ENCODE assay signal across 24 cellular contexts in the genomic region with DNA sequence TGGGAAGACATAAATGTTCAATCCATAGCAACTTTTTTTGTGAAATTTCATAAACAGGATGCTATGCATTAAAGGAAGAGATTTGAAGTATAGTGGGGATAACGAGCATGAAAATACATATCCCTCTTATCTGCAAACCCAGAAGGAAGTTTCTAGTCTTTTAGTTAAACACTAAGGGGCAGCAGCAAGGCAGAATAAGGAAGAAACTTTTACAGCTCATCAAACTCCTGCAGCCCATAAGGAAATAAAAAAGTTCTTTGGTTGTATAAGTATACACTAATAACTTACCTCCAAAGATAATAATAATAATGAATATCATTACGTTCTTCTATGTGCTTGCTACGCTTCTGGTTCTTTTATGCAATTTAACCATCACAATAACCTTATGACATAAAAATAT.
DNase-seq lines count a peak whose midpoint lies in the region; ATAC-seq, FAIRE-seq and TF ChIP-seq lines count a peak whose summit lies in the region.
"Had no signal": no experiment of that assay in that cellular context is flagged by ENCODE, and none has a peak within 500 bp of the region (broad histone marks: within the 10 kb centered on the region; RNA-seq: fewer than 3 reads in every experiment).

No MANE protein-coding gene starts in this region.

- H2AFZ ChIP-seq in Loucy (ENCODE audit: low read length): no peak overlapping the region
- no peak overlapping the region for H2AFZ ChIP-seq in GM12878 (ENCODE audit: control insufficient read depth, low read depth, low read length)
- no peak overlapping the region for H2AFZ ChIP-seq in neuronal stem cell (ENCODE audit: low read length)

- no peaks in the 10 kb centered on the region for H3K79me2 ChIP-seq in Loucy (ENCODE audit: insufficient read depth, low read length)
- H3K79me2 ChIP-seq in GM12878 (ENCODE audit: control insufficient read depth, insufficient read depth, low read length): no peaks in the 10 kb centered on the region

- H3K79me1 ChIP-seq in neuronal stem cell (ENCODE audit: low read depth, low read length): no peaks in the 10 kb centered on the region

- H3K27ac Mint-ChIP-seq in osteocyte (ENCODE audit: unreplicated experiment) (peak overlapping the region; percentile 54), nephron progenitor cell (no peak overlapping the region)
- H3K27ac Mint-ChIP-seq: CD8-positive, alpha-beta T cell had no signal

- H3K9me3 Mint-ChIP-seq in osteocyte (ENCODE audit: unreplicated experiment) (peaks cover 9% of the 10 kb centered on the region), nephron progenitor cell (no peaks in the 10 kb centered on the region)
- H3K9me3 Mint-ChIP-seq: CD8-positive, alpha-beta T cell had no signal

- H3K27me3 Mint-ChIP-seq in osteocyte (ENCODE audit: unreplicated experiment) (no peaks in the 10 kb centered on the region), nephron progenitor cell (ENCODE audit: low read depth, poor library complexity) (no peaks in the 10 kb centered on the region)

- H4K91ac ChIP-seq in neuronal stem cell (ENCODE audit: low read depth, low read length, poor library complexity): no peak overlapping the region

- H3K27me3 ChIP-seq in Loucy (ENCODE audit: insufficient read depth, low read length, poor library complexity, severe bottlenecking): no peaks in the 10 kb centered on the region
- H3K27me3 ChIP-seq in GM12878 (replicated peaks in 1 of 2; ENCODE audit: control insufficient read depth in 2 of 2, insufficient read depth in 2 of 2, low read length in 1 of 2): no peaks in the 10 kb centered on the region
- no peaks in the 10 kb centered on the region for H3K27me3 ChIP-seq in neuronal stem cell (ENCODE audit: control insufficient read depth in 3 of 3, insufficient read depth in 3 of 3, low read depth in 1 of 3, low read length in 3 of 3)
- H3K27me3 ChIP-seq: MG63 had no signal

- TF ChIP-seq CTCF in Loucy (conservative IDR thresholded peaks at IDR 0.05; ENCODE audit: low read length) (peak; percentile 22; the same call in 1 of the 2 replicates), GM12878 (IDR thresholded peaks at IDR 0.05 in 2 of 3, conservative IDR thresholded peaks at IDR 0.05 in 1 of 3; ENCODE audit: control insufficient read depth in 2 of 3, extremely low read depth in 1 of 3, insufficient read depth in 1 of 3, low read depth in 3 of 3, low read length in 3 of 3) (no peak), osteocyte (IDR thresholded peaks at IDR 0.05) (no peak), nephron progenitor cell (IDR thresholded peaks at IDR 0.05) (no peak)

- intact Hi-C loops in GM12878 (cut with micrococcal nuclease; ENCODE audit: unreplicated experiment): no loop called here

- H4K8ac ChIP-seq in neuronal stem cell (ENCODE audit: low read depth, low read length): no peak overlapping the region

- H2BK15ac ChIP-seq in neuronal stem cell (ENCODE audit: low read length): no peak overlapping the region

- DNase-seq in OCI-M1 (lab: John Stamatoyannopoulos, UW) (peak; percentile 78), GM12878 (ENCODE audit: low read depth, low spot score) (no peak), osteocyte (ENCODE audit: extremely low spot score, unreplicated experiment) (no peak), nephron progenitor cell (no peak), neuronal stem cell (ENCODE audit: low spot score) (no peak)
- DNase-seq: C1 segment of cervical spinal cord; CD8-positive, alpha-beta T cell; DMS 273 treated with DMSO at 0.1 percent for 48 hours; DMS79; MG63; NCI-H1092; NCI-H1417 treated with DMSO at 0.1 percent for 48 hours; NCI-H1694 treated with DMSO at 0.1 percent for 48 hours; NCI-H2081; NCI-H2171; NCI-H524 treated with DMSO at 0.1 percent for 48 hours; NCI-H774; SHP77; T-helper 1 cell had no signal

- H2BK12ac ChIP-seq in neuronal stem cell (ENCODE audit: low read length): no peak overlapping the region

- no peak for TF ChIP-seq POLR2A in GM12878 (IDR thresholded peaks at IDR 0.05; ENCODE audit: low read depth, low read length)

- CTCF ChIA-PET in GM12878 (lab: Yijun Ruan, JAX): interaction anchor here (1.7 to 2.4 kb wide), 2 partner anchors 16 to 70 kb away, joined by 4 to 8 read pairs; no protein-coding TSS in a partner anchor

- BruUV-seq in GM12878 (replicated peaks; lab: Mats Ljungman, UMichigan): no TSS peak

- WGBS in GM12878 (ENCODE audit: insufficient coverage, insufficient replicate concordance, low lambda C conversion rate, missing lambda C conversion rate): 99% methylated on average over 3 of the region's 3 CpGs
- no CpG with 5 or more reads among the region's 3 CpGs for WGBS in neuronal stem cell (ENCODE audit: extremely low coverage in 2 of 2, insufficient read length in 2 of 2, insufficient replicate concordance in 1 of 2), 2 donors

- H3K4me3 Mint-ChIP-seq in osteocyte (ENCODE audit: unreplicated experiment) (no peak overlapping the region), nephron progenitor cell (no peak overlapping the region)
- H3K4me3 Mint-ChIP-seq: CD8-positive, alpha-beta T cell had no signal

- H3K9me3 ChIP-seq in Loucy (ENCODE audit: insufficient read depth, low read depth, low read length) (no peaks in the 10 kb centered on the region), GM12878 (replicated peaks; ENCODE audit: control insufficient read depth, insufficient read depth, low read length) (no peaks in the 10 kb centered on the region), neuronal stem cell (replicated peaks in 1 of 2; ENCODE audit: control insufficient read depth in 2 of 2, insufficient read depth in 1 of 2, low read depth in 1 of 2, low read length in 2 of 2) (no peaks in the 10 kb centered on the region)
- H3K9me3 ChIP-seq: MG63 had no signal

- H3K27ac ChIP-seq in GM12878 (ENCODE audit: control insufficient read depth, insufficient read depth) (no peak overlapping the region), neuronal stem cell (replicated peaks; ENCODE audit: low read length) (no peak overlapping the region)
- H3K27ac ChIP-seq: RWPE1 had no signal

- no peak overlapping the region for H2AK5ac ChIP-seq in neuronal stem cell (ENCODE audit: low read depth, low read length)

- RAD21 ChIA-PET in GM12878 (lab: Charles Lee; ENCODE audit: unreplicated experiment): interaction anchor here (1.0 to 1.5 kb wide), 2 partner anchors 20 to 213 kb away, joined by 3 read pairs; no protein-coding TSS in a partner anchor

- H4K20me1 ChIP-seq in Loucy (ENCODE audit: insufficient read depth, low read length, poor library complexity, severe bottlenecking) (no peaks in the 10 kb centered on the region), GM12878 (ENCODE audit: control insufficient read depth, insufficient read depth) (no peaks in the 10 kb centered on the region)

- H3K4me3 ChIP-seq in Loucy (ENCODE audit: low read length, poor library complexity, severe bottlenecking) (no peak overlapping the region), GM12878 (no peak overlapping the region), neuronal stem cell (ENCODE audit: low read length in 2 of 2) (no peak overlapping the region)
- H3K4me3 ChIP-seq: MG63 had no signal

- no peaks in the 10 kb centered on the region for H3K9me2 ChIP-seq in Loucy (replicated peaks; ENCODE audit: low read depth, low read length)

- no peaks in the 10 kb centered on the region for H3F3A ChIP-seq in Loucy (ENCODE audit: low read depth)

- H3K18ac ChIP-seq in neuronal stem cell (ENCODE audit: low read length): no peak overlapping the region

- 0 out of 2 replicates have a peak, but pooled peaks have one; percentile 5 for TF ChIP-seq RAD21 in GM12878 (IDR thresholded peaks at IDR 0.05; ENCODE audit: insufficient read depth, low read depth, low read length)

- SMC1A ChIA-PET in GM12878 (lab: Charles Lee; ENCODE audit: uncharacterized antibody, unreplicated experiment): interaction anchor here (1.0 to 5.1 kb wide), 4 partner anchors 15 to 220 kb away, joined by 3 to 46 read pairs (median 4); no protein-coding TSS in a partner anchor

- H3K36me3 Mint-ChIP-seq in osteocyte (ENCODE audit: unreplicated experiment) (no peaks in the 10 kb centered on the region), nephron progenitor cell (ENCODE audit: low read depth) (no peaks in the 10 kb centered on the region)

- H2BK5ac ChIP-seq in neuronal stem cell (ENCODE audit: low read length): no peak overlapping the region

- in situ Hi-C loops in GM12878 (cut with MboI): no loop called here

- H3K4ac ChIP-seq in neuronal stem cell (ENCODE audit: low read length): no peak overlapping the region

- H3K14ac ChIP-seq in neuronal stem cell (ENCODE audit: low read length): no peak overlapping the region

- no peak for ATAC-seq in GM12878
- ATAC-seq in HG02981 (IDR thresholded peaks at IDR 0.05; ENCODE audit: unreplicated experiment): no peak
- ATAC-seq: CD8-positive, alpha-beta T cell; Panc1 had no signal

- H3K36me3 ChIP-seq in Loucy (ENCODE audit: insufficient read depth, low read length): no peaks in the 10 kb centered on the region
- H3K36me3 ChIP-seq in GM12878 (ENCODE audit: control insufficient read depth in 2 of 2, insufficient read depth in 2 of 2, low read length in 1 of 2): peaks cover 0 to 3% of the 10 kb centered on the region in 2 experiments; a peak in 3 of 4 replicates
- H3K36me3 ChIP-seq in neuronal stem cell (replicated peaks in 1 of 2; ENCODE audit: control insufficient read depth in 2 of 2, insufficient read depth in 2 of 2, low read length in 2 of 2): no peaks in the 10 kb centered on the region
- H3K36me3 ChIP-seq: MG63 had no signal

- H3K9ac ChIP-seq in Loucy (ENCODE audit: low read depth, low read length, poor library complexity, severe bottlenecking): no peak overlapping the region
- H3K9ac ChIP-seq in GM12878 (ENCODE audit: control insufficient read depth, insufficient read depth, low read length): no peak overlapping the region
- H3K9ac ChIP-seq in neuronal stem cell (ENCODE audit: low read depth, low read length, poor library complexity): no peak overlapping the region

- H3K4me1 Mint-ChIP-seq in osteocyte (ENCODE audit: unreplicated experiment) (peaks cover 33% of the 10 kb centered on the region), nephron progenitor cell (peaks cover 2% of the 10 kb centered on the region)

- no peak overlapping the region for H2BK120ac ChIP-seq in neuronal stem cell (ENCODE audit: low read depth, low read length)

- no peaks in the 10 kb centered on the region for H3K4me1 ChIP-seq in Loucy (ENCODE audit: insufficient read depth, low read length, poor library complexity, severe bottlenecking)
- H3K4me1 ChIP-seq in GM12878 (ENCODE audit: control insufficient read depth, insufficient read depth, low read length): peaks cover 5% of the 10 kb centered on the region; the same call in 1 of the 2 replicates
- H3K4me1 ChIP-seq in neuronal stem cell (ENCODE audit: control insufficient read depth in 2 of 2, insufficient read depth in 1 of 2, low read depth in 1 of 2, low read length in 2 of 2): no peaks in the 10 kb centered on the region

- H3K4me2 ChIP-seq in Loucy (ENCODE audit: low read depth, low read length, poor library complexity, severe bottlenecking) (no peak overlapping the region), GM12878 (ENCODE audit: control insufficient read depth, insufficient read depth) (no peak overlapping the region), neuronal stem cell (ENCODE audit: insufficient read depth, low read length, poor library complexity, severe bottlenecking) (no peak overlapping the region)

- POLR2A ChIA-PET in GM12878 (lab: Charles Lee): interaction anchor here (1.1 kb wide), 1 partner anchor 16 kb away, joined by 3 read pairs; no protein-coding TSS in a partner anchor

- H3K23ac ChIP-seq in neuronal stem cell (ENCODE audit: low read depth, low read length, poor library complexity): no peak overlapping the region

- no peak for TF ChIP-seq EP300 in GM12878 (IDR thresholded peaks at IDR 0.05; ENCODE audit: borderline replicate concordance in 1 of 2, control insufficient read depth in 1 of 2, low read depth in 2 of 2, low read length in 2 of 2)

- FAIRE-seq in GM12878 (lab: Jason Lieb, UNC): no peak
- FAIRE-seq: H54 had no signal
